8 cellular contexts compared by ENCODE assay signal in genomic region chr10:3828404-3829192, GRCh38. TPM values are rescaled to one million over a fixed set of nuclear protein-coding genes. Genes with fewer than 3 reads are reported as not detected.
DNase-seq lines count a peak whose midpoint lies in the region; ATAC-seq and TF ChIP-seq lines count a peak whose summit lies in the region.

No MANE protein-coding gene starts in this region.

- POLR2A ChIA-PET in HEK293T (lab: Yijun Ruan, JAX): interaction anchor here (1.0 to 8.2 kb wide), 3 partner anchors 22 to 50 kb away, joined by 5 to 54 read pairs (median 6); partner anchors contain the start of gene KLF6

- no peak for TF ChIP-seq EP300 in suprapubic skin (IDR thresholded peaks at IDR 0.05)

- no peak for TF ChIP-seq CTCF in lung (IDR thresholded peaks at IDR 0.05; ENCODE audit: control extremely low read depth, extremely low read depth)
- TF ChIP-seq CTCF in suprapubic skin (IDR thresholded peaks at IDR 0.05): no peak

- peaks cover 0 to 2% of the 10 kb centered on the region in 2 donors for H3K9me3 ChIP-seq in lung (ENCODE audit: control insufficient read depth in 2 of 2, insufficient read depth in 1 of 2, low read length in 1 of 2)
- H3K9me3 ChIP-seq in suprapubic skin: no peaks in the 10 kb centered on the region

- H3K4me1 ChIP-seq in lung (ENCODE audit: control insufficient read depth in 2 of 2, insufficient read depth in 2 of 2, low read length in 2 of 2): peaks cover 3 to 8% of the 10 kb centered on the region in 2 donors
- peaks cover 26% of the 10 kb centered on the region for H3K4me1 ChIP-seq in suprapubic skin

- peak; percentile 43 for DNase-seq in activated CD8-positive, alpha-beta memory T cell treated with anti-CD3 and anti-CD28 coated beads, Interleukin-2, amount 50 U/mL, for 4 hours
- no peak for DNase-seq in activated CD8-positive, alpha-beta memory T cell treated with anti-CD3 and anti-CD28 coated beads for 24 hours
- DNase-seq in RKO (ENCODE audit: low spot score): peak; percentile 30
- DNase-seq in central memory CD4-positive, alpha-beta T cell: peak; percentile 56
- DNase-seq in lung (ENCODE audit: low spot score): no peak
- no peak for DNase-seq in suprapubic skin (ENCODE audit: low spot score in 2 of 2)
- DNase-seq in HEK293T (ENCODE audit: extremely low spot score): no peak

- H3K27ac ChIP-seq in lung (ENCODE audit: low read depth in 1 of 2, low read length in 1 of 2): peak overlapping the region; percentile 63 to 82
- H3K27ac ChIP-seq in suprapubic skin: peak overlapping the region; percentile 57

- CTCF ChIA-PET in HEK293T (lab: Yijun Ruan, JAX): interaction anchor here (0.7 kb wide), 1 partner anchor 58 kb away, joined by 3 read pairs; no protein-coding TSS in a partner anchor

- ATAC-seq in lung (ENCODE audit: insufficient read depth, low FRiP score) (peak; percentile 28), HG03439 (IDR thresholded peaks at IDR 0.05; ENCODE audit: unreplicated experiment) (no peak)

- TF ChIP-seq POLR2A in suprapubic skin (IDR thresholded peaks at IDR 0.05): peak in 1 of 2 donors; percentile 19

- H3K36me3 ChIP-seq in lung (ENCODE audit: control insufficient read depth in 2 of 2, insufficient read depth in 2 of 2, low read length in 2 of 2) (no peaks in the 10 kb centered on the region), suprapubic skin (no peaks in the 10 kb centered on the region)

- no peak overlapping the region for H3K4me3 ChIP-seq in lung
- H3K4me3 ChIP-seq in suprapubic skin: peak overlapping the region; percentile 46

- H3K27me3 ChIP-seq in lung (ENCODE audit: control insufficient read depth, insufficient read depth) (no peaks in the 10 kb centered on the region), suprapubic skin (no peaks in the 10 kb centered on the region)

- WGBS in lung, 2 donors: 4 to 20% methylated on average over 14 of the region's 14 CpGs
- WGBS in suprapubic skin: 6% methylated on average over 14 of the region's 14 CpGs

TF ChIP-seq in HEK293T, 16 proteins besides CTCF, POLR2A, EP300 and RAD21:
- TF ChIP-seq LEF1 (IDR thresholded peaks at IDR 0.05; ENCODE audit: borderline replicate concordance) (no peak), L3MBTL2 (conservative IDR thresholded peaks at IDR 0.05) (no peak), BHLHE40 (IDR thresholded peaks at IDR 0.05; ENCODE audit: borderline replicate concordance) (no peak), CTBP1 (IDR thresholded peaks at IDR 0.05; ENCODE audit: borderline replicate concordance) (no peak), FOXM1 (IDR thresholded peaks at IDR 0.05; ENCODE audit: borderline replicate concordance) (no peak), ZNF384 (IDR thresholded peaks at IDR 0.05) (no peak), ELF4 (IDR thresholded peaks at IDR 0.05) (no peak), SP1 (IDR thresholded peaks at IDR 0.05) (no peak), NFRKB (IDR thresholded peaks at IDR 0.05) (no peak), HDGF (IDR thresholded peaks at IDR 0.05; ENCODE audit: borderline replicate concordance) (no peak), FOXA1 (IDR thresholded peaks at IDR 0.05) (no peak), TARDBP (IDR thresholded peaks at IDR 0.05) (no peak), ARNT (IDR thresholded peaks at IDR 0.05) (no peak), PKNOX1 (IDR thresholded peaks at IDR 0.05) (no peak)

RNA-seq across cellular contexts. Expression of gene KLF6, which starts 43.6 kb away (rescaled TPM):
- total RNA-seq in lung: 100 to 1,000 TPM; 173 to 264 TPM
- polyA plus RNA-seq in lung: 100 to 1,000 TPM in 1 of 2 donors, 10 to 100 TPM in 1; 45.6 to 146 TPM
- total RNA-seq in suprapubic skin: 100 to 1,000 TPM; 242 to 484 (median 276) TPM

Comparison
In these comparisons a context has a peak if more than half of its experiments do, and no peak if none do; other contexts are left out.
1. DNase-seq: peak in activated CD8-positive, alpha-beta memory T cell treated with anti-CD3 and anti-CD28 coated beads, Interleukin-2, amount 50 U/mL, for 4 hours (single experiment), RKO (single experiment) and central memory CD4-positive, alpha-beta T cell (single experiment); none in activated CD8-positive, alpha-beta memory T cell treated with anti-CD3 and anti-CD28 coated beads for 24 hours (single experiment), lung (single experiment), suprapubic skin (0 of 2) and HEK293T (single experiment).